Comparison of ENCODE assay signal across 12 cellular contexts in the genomic region with DNA sequence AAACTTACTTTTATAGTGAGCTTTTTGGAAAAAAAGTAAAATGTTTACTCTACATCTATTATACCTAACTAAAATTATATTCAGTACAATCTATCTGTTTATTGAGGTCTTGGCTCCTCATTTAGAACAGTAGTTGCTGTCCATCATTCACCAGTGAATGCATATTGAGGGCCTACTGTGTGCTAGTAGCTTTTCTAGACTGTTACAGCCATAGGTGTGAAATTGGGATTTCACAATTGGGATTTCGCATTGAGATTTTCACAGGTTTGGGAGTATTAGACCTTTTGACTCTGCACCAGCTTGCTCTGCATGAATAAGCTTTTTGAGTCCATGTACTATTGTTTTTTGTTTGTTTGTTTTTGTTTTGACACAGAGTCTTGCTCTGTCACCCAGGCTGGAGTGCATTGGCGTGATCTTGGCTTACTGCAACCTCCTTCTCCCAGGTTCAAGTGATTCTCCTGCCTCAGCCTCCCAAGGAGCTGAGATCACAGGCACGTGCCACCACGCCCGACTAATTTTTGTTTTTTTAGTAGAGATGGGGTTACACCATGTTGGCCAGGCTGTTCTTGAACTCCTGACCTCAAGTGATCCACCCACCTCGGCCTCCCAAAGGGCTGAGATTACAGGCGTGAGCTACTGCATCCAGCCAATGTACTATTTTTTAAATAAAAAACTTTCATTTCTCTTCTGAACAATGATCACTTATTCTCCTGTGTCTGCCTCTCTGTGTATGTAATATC. TPM values are rescaled to one million over a fixed set of nuclear protein-coding genes. Genes with fewer than 3 reads are reported as not detected.
DNase-seq lines count a peak whose midpoint lies in the region; ATAC-seq and TF ChIP-seq lines count a peak whose summit lies in the region.
"Had no signal": no experiment of that assay in that cellular context is flagged by ENCODE, and none has a peak within 500 bp of the region (broad histone marks: within the 10 kb centered on the region; RNA-seq: fewer than 3 reads in every experiment).

No MANE protein-coding gene starts in this region.

- no peak for ATAC-seq in activated CD4-positive, CD25-positive, alpha-beta regulatory T cell treated with anti-CD3 and anti-CD28 coated beads, Interleukin-2, amount 50 U/mL, for 24 hours

- TF ChIP-seq POLR2A in stomach (IDR thresholded peaks at IDR 0.05) (no peak), sigmoid colon (IDR thresholded peaks at IDR 0.05) (no peak)

- H3K4me1 ChIP-seq in right atrium auricular region (peaks cover 0 to 17% of the 10 kb centered on the region in 2 donors), stomach (peaks cover 23 to 66% (median 52%) of the 10 kb centered on the region in 4 donors), sigmoid colon (peaks cover 0 to 32% (median 22%) of the 10 kb centered on the region in 4 donors)

- H3K9me3 ChIP-seq in right atrium auricular region (no peaks in the 10 kb centered on the region), stomach (no peaks in the 10 kb centered on the region), sigmoid colon (peaks cover 0 to 2% (median 0%) of the 10 kb centered on the region in 4 donors)

- TF ChIP-seq EP300 in Ishikawa (IDR thresholded peaks at IDR 0.05; ENCODE audit: borderline replicate concordance) (peak; percentile 23; the same call in 1 of the 2 replicates), stomach (IDR thresholded peaks at IDR 0.05) (no peak), sigmoid colon (IDR thresholded peaks at IDR 0.05) (no peak)

- H3K4me3 ChIP-seq in right atrium auricular region: no peak overlapping the region
- no peak overlapping the region for H3K4me3 ChIP-seq in stomach
- H3K4me3 ChIP-seq in sigmoid colon: no peak overlapping the region

- H3K27me3 ChIP-seq in right atrium auricular region: no peaks in the 10 kb centered on the region
- no peaks in the 10 kb centered on the region for H3K27me3 ChIP-seq in stomach
- no peaks in the 10 kb centered on the region for H3K27me3 ChIP-seq in sigmoid colon

- TF ChIP-seq RAD21 in Ishikawa (IDR thresholded peaks at IDR 0.05; ENCODE audit: low read depth): no peak

- in situ Hi-C loops in Caki2 (cut with HindIII; ENCODE audit: low pct_unique_long_range_greater_than_20kb, low sequenced_read_pairs): no loop called here

- H3K36me3 ChIP-seq in right atrium auricular region (no peaks in the 10 kb centered on the region), stomach (no peaks in the 10 kb centered on the region), sigmoid colon (no peaks in the 10 kb centered on the region)

- intact Hi-C loops in stomach (cut with DNase I; ENCODE audit: low total_unique reads): no loop called here
- intact Hi-C loops in sigmoid colon (cut with DNase I): no loop called here

- H3K27ac ChIP-seq in right atrium auricular region (no peak overlapping the region), stomach (peak overlapping the region; percentile 9 to 80 (median 47)), sigmoid colon (no peak overlapping the region)
- H3K27ac ChIP-seq: C4-2B had no signal

- WGBS in stomach, 5 donors: 47 to 68% (median 58%) methylated on average over 7 of the region's 7 CpGs
- 61 to 73% methylated on average over 7 of the region's 7 CpGs for WGBS in sigmoid colon, 2 donors

- TF ChIP-seq CTCF in right atrium auricular region (IDR thresholded peaks at IDR 0.05) (no peak), stomach (IDR thresholded peaks at IDR 0.05) (no peak), sigmoid colon (IDR thresholded peaks at IDR 0.05) (no peak)

- DNase-seq in Caki2 (ENCODE audit: low read depth): peak; percentile 68
- peak; percentile 66 for DNase-seq in right atrium auricular region (ENCODE audit: low spot score)
- no peak for DNase-seq in stomach
- no peak for DNase-seq in DMS53 (lab: John Stamatoyannopoulos, UW)
- no peak for DNase-seq in sigmoid colon
- DNase-seq: H7, NCI-H1417 treated with DMSO at 0.1 percent for 48 hours, NCI-H2029 treated with DMSO at 0.1 percent for 48 hours, NCI-H510A treated with DMSO at 0.1 percent for 48 hours had no signal

TF ChIP-seq in Ishikawa, 13 proteins besides CTCF, POLR2A, EP300 and RAD21:
- TF ChIP-seq TCF12 (IDR thresholded peaks at IDR 0.05; ENCODE audit: low read depth): peak; percentile 43; the same call in 1 of the 2 replicates
- no peak for TF ChIP-seq EGR1 (IDR thresholded peaks at IDR 0.05)
- TF ChIP-seq, protein P1, sequence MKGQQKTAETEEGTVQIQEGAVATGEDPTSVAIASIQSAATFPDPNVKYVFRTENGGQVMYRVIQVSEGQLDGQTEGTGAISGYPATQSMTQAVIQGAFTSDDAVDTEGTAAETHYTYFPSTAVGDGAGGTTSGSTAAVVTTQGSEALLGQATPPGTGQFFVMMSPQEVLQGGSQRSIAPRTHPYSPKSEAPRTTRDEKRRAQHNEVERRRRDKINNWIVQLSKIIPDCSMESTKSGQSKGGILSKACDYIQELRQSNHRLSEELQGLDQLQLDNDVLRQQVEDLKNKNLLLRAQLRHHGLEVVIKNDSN (IDR thresholded peaks at IDR 0.05): peak; percentile 27; the same call in 1 of the 2 replicates

RNA-seq across cellular contexts. Expression of gene ERRFI1, which starts 47.2 kb away (rescaled TPM):
- total RNA-seq in Caki2 (2014; rRNA removed; shearing (Covaris generic); ENCODE audit: low replicate concordance): 31.9 and 45.3 TPM in 2 replicates
- total RNA-seq in right atrium auricular region (10 to 100 TPM; 33.0 to 34.5 TPM), stomach (100 to 1,000 TPM in 3 of 5 donors, 10 to 100 TPM in 1, 1 to 10 TPM in 1; 3.5 to 201 (median 134) TPM), sigmoid colon (100 to 1,000 TPM in 2 of 4 donors, 10 to 100 TPM in 2; 81.1 to 131 (median 101) TPM)
- polyA plus RNA-seq in stomach (10 to 100 TPM; 31.4 to 47.7 (median 41.4) TPM), sigmoid colon (10 to 100 TPM; 28.4 to 45.3 (median 28.8) TPM)

Comparison
In these comparisons a context has a peak if more than half of its experiments do, and no peak if none do; other contexts are left out.
1. DNase-seq: peak in Caki2 (single experiment) and right atrium auricular region (single experiment); none in stomach (single experiment), DMS53 (single experiment) and sigmoid colon (single experiment).
2. H3K27ac ChIP-seq: peak in stomach (5 of 5); none in right atrium auricular region (0 of 2) and sigmoid colon (0 of 4).